11 cellular contexts compared by ENCODE assay signal in genomic region chr16:27499659-27500055, GRCh38. TPM values are rescaled to one million over a fixed set of nuclear protein-coding genes. Genes with fewer than 3 reads are reported as not detected.
DNase-seq lines count a peak whose midpoint lies in the region; ATAC-seq and TF ChIP-seq lines count a peak whose summit lies in the region.
"Had no signal": no experiment of that assay in that cellular context is flagged by ENCODE, and none has a peak within 500 bp of the region (broad histone marks: within the 10 kb centered on the region; RNA-seq: fewer than 3 reads in every experiment).

No MANE protein-coding gene starts in this region.

- H3K18ac ChIP-seq in neuronal stem cell (ENCODE audit: low read length): no peak overlapping the region

- H3K36me3 ChIP-seq in heart right ventricle: peaks cover 0 to 100% (median 86%) of the 10 kb centered on the region in 9 donors
- H3K36me3 ChIP-seq in neuronal stem cell (replicated peaks in 1 of 2; ENCODE audit: control insufficient read depth in 2 of 2, insufficient read depth in 2 of 2, low read length in 2 of 2): peaks cover 70 to 100% of the 10 kb centered on the region in 2 donors
- H3K36me3 ChIP-seq in skeletal muscle tissue (ENCODE audit: control insufficient read depth in 3 of 3, insufficient read depth in 3 of 3, low read length in 3 of 3): peaks cover 86 to 91% (median 90%) of the 10 kb centered on the region in 3 donors
- H3K36me3 ChIP-seq in naive thymus-derived CD4-positive, alpha-beta T cell (ENCODE audit: control insufficient read depth in 2 of 3, insufficient read depth in 3 of 3, low read length in 3 of 3): peaks cover 27 to 97% (median 34%) of the 10 kb centered on the region in 3 experiments

- TF ChIP-seq CTCF in heart right ventricle (IDR thresholded peaks at IDR 0.05): no peak

- H3K4me3 ChIP-seq in heart right ventricle: no peak overlapping the region
- no peak overlapping the region for H3K4me3 ChIP-seq in neuronal stem cell (ENCODE audit: low read length in 2 of 2)
- H3K4me3 ChIP-seq in skeletal muscle tissue (ENCODE audit: low read length in 3 of 3): no peak overlapping the region
- H3K4me3 ChIP-seq in naive thymus-derived CD4-positive, alpha-beta T cell (ENCODE audit: low read length): no peak overlapping the region
- H3K4me3 ChIP-seq: A549 had no signal

- H3K27me3 ChIP-seq in heart right ventricle: no peaks in the 10 kb centered on the region
- no peaks in the 10 kb centered on the region for H3K27me3 ChIP-seq in neuronal stem cell (ENCODE audit: control insufficient read depth in 3 of 3, insufficient read depth in 3 of 3, low read depth in 1 of 3, low read length in 3 of 3)
- no peaks in the 10 kb centered on the region for H3K27me3 ChIP-seq in skeletal muscle tissue (ENCODE audit: control insufficient read depth in 3 of 3, insufficient read depth in 3 of 3, low read length in 3 of 3)
- no peaks in the 10 kb centered on the region for H3K27me3 ChIP-seq in naive thymus-derived CD4-positive, alpha-beta T cell (ENCODE audit: control insufficient read depth in 2 of 2, insufficient read depth in 2 of 2, low read length in 2 of 2)

- no peak overlapping the region for H2BK15ac ChIP-seq in neuronal stem cell (ENCODE audit: low read length)

- H3K27ac Mint-ChIP-seq in naive thymus-derived CD4-positive, alpha-beta T cell: no peak overlapping the region

- no peak overlapping the region for H3K14ac ChIP-seq in neuronal stem cell (ENCODE audit: low read length)

- peaks cover 0 to 15% (median 9%) of the 10 kb centered on the region in 9 donors for H3K4me1 ChIP-seq in heart right ventricle
- H3K4me1 ChIP-seq in neuronal stem cell (ENCODE audit: control insufficient read depth in 2 of 2, insufficient read depth in 1 of 2, low read depth in 1 of 2, low read length in 2 of 2): no peaks in the 10 kb centered on the region
- H3K4me1 ChIP-seq in skeletal muscle tissue (ENCODE audit: control insufficient read depth in 3 of 3, insufficient read depth in 3 of 3, low read length in 3 of 3): peaks cover 11 to 13% (median 11%) of the 10 kb centered on the region in 3 donors
- no peaks in the 10 kb centered on the region for H3K4me1 ChIP-seq in naive thymus-derived CD4-positive, alpha-beta T cell (ENCODE audit: control insufficient read depth in 2 of 2, insufficient read depth in 2 of 2, low read length in 2 of 2)
- H3K4me1 ChIP-seq: A549 had no signal

- H3K36me3 Mint-ChIP-seq in naive thymus-derived CD4-positive, alpha-beta T cell: peaks cover 28 to 71% (median 31%) of the 10 kb centered on the region in 5 donors

- H4K8ac ChIP-seq in neuronal stem cell (ENCODE audit: low read depth, low read length): no peak overlapping the region

- DNase-seq in G401 (ENCODE audit: low spot score): peak; percentile 18
- DNase-seq in heart right ventricle: peak in 1 of 2 donors; percentile 41
- DNase-seq in neuronal stem cell (ENCODE audit: low spot score): no peak
- no peak for DNase-seq in HCEC 1CT
- no peak for DNase-seq in cerebellar nuclear complex (lab: John Stamatoyannopoulos, UW)
- DNase-seq in naive thymus-derived CD4-positive, alpha-beta T cell: no peak
- DNase-seq: KBM-7, NCI-H2081 treated with DMSO at 0.1 percent for 48 hours, NCI-H510A treated with DMSO at 0.1 percent for 48 hours had no signal

- no peak overlapping the region for H4K91ac ChIP-seq in neuronal stem cell (ENCODE audit: low read depth, low read length, poor library complexity)

- no peak overlapping the region for H3K4me2 ChIP-seq in neuronal stem cell (ENCODE audit: insufficient read depth, low read length, poor library complexity, severe bottlenecking)
- H3K4me2 ChIP-seq: A549 had no signal

- H3K27ac ChIP-seq in heart right ventricle: peak overlapping the region in 8 of 10 donors; percentile 42 to 85 (median 66)
- no peak overlapping the region for H3K27ac ChIP-seq in neuronal stem cell (replicated peaks; ENCODE audit: low read length)
- H3K27ac ChIP-seq in skeletal muscle tissue (ENCODE audit: low read depth, low read length): peak overlapping the region; percentile 64
- no peak overlapping the region for H3K27ac ChIP-seq in naive thymus-derived CD4-positive, alpha-beta T cell (ENCODE audit: low read depth, low read length)
- H3K27ac ChIP-seq: A549 had no signal

- H3K27me3 Mint-ChIP-seq in naive thymus-derived CD4-positive, alpha-beta T cell: no peaks in the 10 kb centered on the region

- H2BK12ac ChIP-seq in neuronal stem cell (ENCODE audit: low read length): no peak overlapping the region

- no peak overlapping the region for H3K4me3 Mint-ChIP-seq in naive thymus-derived CD4-positive, alpha-beta T cell

- CTCF ChIA-PET in naive thymus-derived CD4-positive, alpha-beta T cell (lab: Charles Lee): no interaction called here

- H3K79me1 ChIP-seq in neuronal stem cell (ENCODE audit: low read depth, low read length): no peaks in the 10 kb centered on the region

- in situ Hi-C loops in G401 (cut with HindIII; ENCODE audit: low sequenced_read_pairs): no loop called here

- no peak overlapping the region for H2AFZ ChIP-seq in neuronal stem cell (ENCODE audit: low read length)

- H3K4me1 Mint-ChIP-seq in naive thymus-derived CD4-positive, alpha-beta T cell: no peaks in the 10 kb centered on the region

- peak overlapping the region; percentile 32 for H3K23ac ChIP-seq in neuronal stem cell (ENCODE audit: low read depth, low read length, poor library complexity)

- H3K9ac ChIP-seq in neuronal stem cell (ENCODE audit: low read depth, low read length, poor library complexity) (no peak overlapping the region), skeletal muscle tissue (ENCODE audit: low read depth in 1 of 3, low read length in 3 of 3) (peak overlapping the region in 2 of 3 donors; percentile 12 to 74)

- no peak overlapping the region for H3K4ac ChIP-seq in neuronal stem cell (ENCODE audit: low read length)

- H3K9me3 ChIP-seq in heart right ventricle (no peaks in the 10 kb centered on the region), neuronal stem cell (replicated peaks in 1 of 2; ENCODE audit: control insufficient read depth in 2 of 2, insufficient read depth in 1 of 2, low read depth in 1 of 2, low read length in 2 of 2) (peaks cover 0 to 2% of the 10 kb centered on the region in 2 donors), skeletal muscle tissue (ENCODE audit: control insufficient read depth in 3 of 3, low read length in 3 of 3) (no peaks in the 10 kb centered on the region)
- no peaks in the 10 kb centered on the region for H3K9me3 ChIP-seq in naive thymus-derived CD4-positive, alpha-beta T cell (ENCODE audit: control insufficient read depth in 2 of 3, low read length in 3 of 3)
- H3K9me3 ChIP-seq: A549 had no signal

- H2BK120ac ChIP-seq in neuronal stem cell (ENCODE audit: low read depth, low read length): no peak overlapping the region

- H3K9me3 Mint-ChIP-seq in naive thymus-derived CD4-positive, alpha-beta T cell: no peaks in the 10 kb centered on the region

- 75 to 79% methylated on average over 9 of the region's 9 CpGs for WGBS in heart right ventricle, 2 donors
- WGBS in neuronal stem cell (ENCODE audit: extremely low coverage in 2 of 2, insufficient read length in 2 of 2, insufficient replicate concordance in 1 of 2), 2 donors: no CpG with 5 or more reads among the region's 9 CpGs

- intact Hi-C loops in heart right ventricle (cut with DNase I): no loop called here
- intact Hi-C loops in naive thymus-derived CD4-positive, alpha-beta T cell (cut with micrococcal nuclease): no loop called here

- peak; percentile 61 to 90 (median 85) for ATAC-seq in heart right ventricle
- no peak for ATAC-seq in naive thymus-derived CD4-positive, alpha-beta T cell
- ATAC-seq: A549 had no signal

- H2AK5ac ChIP-seq in neuronal stem cell (ENCODE audit: low read depth, low read length): no peak overlapping the region

- POLR2A ChIA-PET in naive thymus-derived CD4-positive, alpha-beta T cell (lab: Charles Lee): no interaction called here

- H2BK5ac ChIP-seq in neuronal stem cell (ENCODE audit: low read length): no peak overlapping the region

RNA-seq across cellular contexts. Expression of gene GTF3C1, which starts 50.1 kb away (rescaled TPM):
- total RNA-seq in G401 (2014; rRNA removed; shearing (Covaris generic)): 125 and 154 TPM in 2 replicates
- total RNA-seq in heart right ventricle (10 to 100 TPM; 48.1 to 84.5 (median 62.8) TPM), skeletal muscle tissue (48.0 TPM)
- 100 to 1,000 TPM in 1 of 2 donors, 10 to 100 TPM in 1; 53.0 to 133 TPM for polyA plus RNA-seq in heart right ventricle
- polyA plus RNA-seq in neuronal stem cell (2013, experiment 1 of 2): 42.8 TPM
- polyA plus RNA-seq in neuronal stem cell (2013, experiment 2 of 2): 43.8 TPM
- total RNA-seq in naive thymus-derived CD4-positive, alpha-beta T cell: 10 to 100 TPM; 51.8 to 60.0 (median 52.6) TPM
- 10 to 100 TPM; 19.0 to 38.3 TPM for polyA plus RNA-seq in naive thymus-derived CD4-positive, alpha-beta T cell

RNA-seq across cellular contexts. Expression of gene KATNIP, which starts 50.3 kb away (rescaled TPM):
- total RNA-seq in G401 (2014; rRNA removed; shearing (Covaris generic)): 10.7 and 13.7 TPM in 2 replicates
- total RNA-seq in heart right ventricle: 10 to 100 TPM in 9 of 10 donors, 1 to 10 TPM in 1; 8.6 to 25.0 (median 16.8) TPM
- 1 to 10 TPM; 5.9 to 6.0 TPM for polyA plus RNA-seq in heart right ventricle
- 11.0 TPM for polyA plus RNA-seq in neuronal stem cell (2013, experiment 1 of 2)
- polyA plus RNA-seq in neuronal stem cell (2013, experiment 2 of 2): 11.2 TPM
- total RNA-seq in skeletal muscle tissue: 7.8 TPM
- 10 to 100 TPM; 18.7 to 39.0 (median 21.3) TPM for total RNA-seq in naive thymus-derived CD4-positive, alpha-beta T cell
- 1 to 10 TPM; 5.7 to 5.9 TPM for polyA plus RNA-seq in naive thymus-derived CD4-positive, alpha-beta T cell

Comparison
In these comparisons a context has a peak if more than half of its experiments do, and no peak if none do; other contexts are left out.
1. H3K27ac ChIP-seq: peak in heart right ventricle (8 of 10) and skeletal muscle tissue (single experiment); none in neuronal stem cell (single experiment) and naive thymus-derived CD4-positive, alpha-beta T cell (single experiment).